Comparison of ENCODE assay signal across 1 cellular context in the genomic region with DNA sequence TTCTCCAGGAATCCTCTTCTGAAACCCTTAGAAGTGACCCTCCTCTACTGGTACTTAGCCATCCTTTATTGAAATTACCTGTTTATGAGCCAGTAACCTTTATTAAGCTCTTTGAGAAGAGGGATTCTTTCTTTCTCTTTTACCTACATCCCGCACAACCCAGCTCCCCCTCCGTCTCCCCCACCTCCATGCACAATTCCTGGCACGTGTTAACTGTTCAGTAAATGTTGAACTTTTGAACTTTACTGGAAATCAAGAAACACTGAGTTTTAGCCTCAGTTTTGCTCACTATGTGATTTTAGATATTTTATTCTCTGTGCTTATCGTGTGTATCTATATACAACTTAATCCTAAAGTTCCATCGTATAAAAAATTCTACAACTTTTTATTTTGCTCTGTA.
TF ChIP-seq lines count a peak whose summit lies in the region.

No MANE protein-coding gene starts in this region.

TF ChIP-seq in K562, 482 proteins besides CTCF, POLR2A, EP300 and RAD21 (continued from another document and continues in another):
- TF ChIP-seq, protein P1, sequence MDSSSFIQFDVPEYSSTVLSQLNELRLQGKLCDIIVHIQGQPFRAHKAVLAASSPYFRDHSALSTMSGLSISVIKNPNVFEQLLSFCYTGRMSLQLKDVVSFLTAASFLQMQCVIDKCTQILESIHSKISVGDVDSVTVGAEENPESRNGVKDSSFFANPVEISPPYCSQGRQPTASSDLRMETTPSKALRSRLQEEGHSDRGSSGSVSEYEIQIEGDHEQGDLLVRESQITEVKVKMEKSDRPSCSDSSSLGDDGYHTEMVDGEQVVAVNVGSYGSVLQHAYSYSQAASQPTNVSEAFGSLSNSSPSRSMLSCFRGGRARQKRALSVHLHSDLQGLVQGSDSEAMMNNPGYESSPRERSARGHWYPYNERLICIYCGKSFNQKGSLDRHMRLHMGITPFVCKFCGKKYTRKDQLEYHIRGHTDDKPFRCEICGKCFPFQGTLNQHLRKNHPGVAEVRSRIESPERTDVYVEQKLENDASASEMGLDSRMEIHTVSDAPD (CRISPR knock-in tag; IDR thresholded peaks at IDR 0.05): no peak
- TF ChIP-seq STAT5B (CRISPR knock-in tag; IDR thresholded peaks at IDR 0.05) (no peak), SIN3A (IDR thresholded peaks at IDR 0.05; ENCODE audit: borderline replicate concordance in 2 of 2, control insufficient read depth in 1 of 2, low read depth in 2 of 2, low read length in 2 of 2) (0 out of 4 replicates have a peak, but pooled peaks of 1 of the 2 experiments have one; percentile 15), BHLHE40 (IDR thresholded peaks at IDR 0.05; ENCODE audit: low read length) (peak; percentile 78), MYBL2 (IDR thresholded peaks at IDR 0.05; ENCODE audit: low read depth) (no peak), MYBL2 (CRISPR knock-in tag; IDR thresholded peaks at IDR 0.05; ENCODE audit: borderline replicate concordance) (no peak), NELFE (IDR thresholded peaks at IDR 0.05; ENCODE audit: insufficient read depth, insufficient read length) (no peak), CBX5 (IDR thresholded peaks at IDR 0.05; ENCODE audit: borderline replicate concordance, low read depth) (no peak), ZNF644 (tag; IDR thresholded peaks at IDR 0.05; ENCODE audit: low read depth) (no peak), KLF1 (tag; IDR thresholded peaks at IDR 0.05) (no peak), MYC (IDR thresholded peaks at IDR 0.05; ENCODE audit: low read depth, low read length) (peak; percentile 28; the same call in 1 of the 2 replicates), MYC (CRISPR knock-in tag; IDR thresholded peaks at IDR 0.05; ENCODE audit: borderline replicate concordance, low read depth) (no peak), ZNF561 (CRISPR knock-in tag; conservative IDR thresholded peaks at IDR 0.05) (no peak), ERF (CRISPR knock-in tag; IDR thresholded peaks at IDR 0.05) (no peak), PURB (CRISPR knock-in tag; IDR thresholded peaks at IDR 0.05; ENCODE audit: low read depth) (no peak), GABPB2 (CRISPR knock-in tag; conservative IDR thresholded peaks at IDR 0.05) (no peak), ZNF143 (CRISPR knock-in tag; IDR thresholded peaks at IDR 0.05) (no peak), CBFB (CRISPR knock-in tag; IDR thresholded peaks at IDR 0.05) (no peak), TCF7L2 (IDR thresholded peaks at IDR 0.05; ENCODE audit: low read depth, low read length) (no peak), BRCA1 (IDR thresholded peaks at IDR 0.05) (no peak), BRCA1 (CRISPR knock-in tag; IDR thresholded peaks at IDR 0.05) (no peak), EWSR1 (IDR thresholded peaks at IDR 0.05; ENCODE audit: borderline replicate concordance, low read depth, partially characterized antibody) (no peak), ZNF23 (CRISPR knock-in tag; IDR thresholded peaks at IDR 0.05) (no peak), MAFK (IDR thresholded peaks at IDR 0.05; ENCODE audit: low read length) (no peak), ESRRB (CRISPR knock-in tag; IDR thresholded peaks at IDR 0.05; ENCODE audit: borderline replicate concordance) (no peak), KLF16 (IDR thresholded peaks at IDR 0.05) (no peak), NR2F6 (CRISPR knock-in tag; IDR thresholded peaks at IDR 0.05) (no peak), NCOA6 (IDR thresholded peaks at IDR 0.05) (no peak), ZNF431 (CRISPR knock-in tag; IDR thresholded peaks at IDR 0.05) (no peak), KDM2B (CRISPR knock-in tag; IDR thresholded peaks at IDR 0.05) (no peak)
- TF ChIP-seq, protein P2, sequence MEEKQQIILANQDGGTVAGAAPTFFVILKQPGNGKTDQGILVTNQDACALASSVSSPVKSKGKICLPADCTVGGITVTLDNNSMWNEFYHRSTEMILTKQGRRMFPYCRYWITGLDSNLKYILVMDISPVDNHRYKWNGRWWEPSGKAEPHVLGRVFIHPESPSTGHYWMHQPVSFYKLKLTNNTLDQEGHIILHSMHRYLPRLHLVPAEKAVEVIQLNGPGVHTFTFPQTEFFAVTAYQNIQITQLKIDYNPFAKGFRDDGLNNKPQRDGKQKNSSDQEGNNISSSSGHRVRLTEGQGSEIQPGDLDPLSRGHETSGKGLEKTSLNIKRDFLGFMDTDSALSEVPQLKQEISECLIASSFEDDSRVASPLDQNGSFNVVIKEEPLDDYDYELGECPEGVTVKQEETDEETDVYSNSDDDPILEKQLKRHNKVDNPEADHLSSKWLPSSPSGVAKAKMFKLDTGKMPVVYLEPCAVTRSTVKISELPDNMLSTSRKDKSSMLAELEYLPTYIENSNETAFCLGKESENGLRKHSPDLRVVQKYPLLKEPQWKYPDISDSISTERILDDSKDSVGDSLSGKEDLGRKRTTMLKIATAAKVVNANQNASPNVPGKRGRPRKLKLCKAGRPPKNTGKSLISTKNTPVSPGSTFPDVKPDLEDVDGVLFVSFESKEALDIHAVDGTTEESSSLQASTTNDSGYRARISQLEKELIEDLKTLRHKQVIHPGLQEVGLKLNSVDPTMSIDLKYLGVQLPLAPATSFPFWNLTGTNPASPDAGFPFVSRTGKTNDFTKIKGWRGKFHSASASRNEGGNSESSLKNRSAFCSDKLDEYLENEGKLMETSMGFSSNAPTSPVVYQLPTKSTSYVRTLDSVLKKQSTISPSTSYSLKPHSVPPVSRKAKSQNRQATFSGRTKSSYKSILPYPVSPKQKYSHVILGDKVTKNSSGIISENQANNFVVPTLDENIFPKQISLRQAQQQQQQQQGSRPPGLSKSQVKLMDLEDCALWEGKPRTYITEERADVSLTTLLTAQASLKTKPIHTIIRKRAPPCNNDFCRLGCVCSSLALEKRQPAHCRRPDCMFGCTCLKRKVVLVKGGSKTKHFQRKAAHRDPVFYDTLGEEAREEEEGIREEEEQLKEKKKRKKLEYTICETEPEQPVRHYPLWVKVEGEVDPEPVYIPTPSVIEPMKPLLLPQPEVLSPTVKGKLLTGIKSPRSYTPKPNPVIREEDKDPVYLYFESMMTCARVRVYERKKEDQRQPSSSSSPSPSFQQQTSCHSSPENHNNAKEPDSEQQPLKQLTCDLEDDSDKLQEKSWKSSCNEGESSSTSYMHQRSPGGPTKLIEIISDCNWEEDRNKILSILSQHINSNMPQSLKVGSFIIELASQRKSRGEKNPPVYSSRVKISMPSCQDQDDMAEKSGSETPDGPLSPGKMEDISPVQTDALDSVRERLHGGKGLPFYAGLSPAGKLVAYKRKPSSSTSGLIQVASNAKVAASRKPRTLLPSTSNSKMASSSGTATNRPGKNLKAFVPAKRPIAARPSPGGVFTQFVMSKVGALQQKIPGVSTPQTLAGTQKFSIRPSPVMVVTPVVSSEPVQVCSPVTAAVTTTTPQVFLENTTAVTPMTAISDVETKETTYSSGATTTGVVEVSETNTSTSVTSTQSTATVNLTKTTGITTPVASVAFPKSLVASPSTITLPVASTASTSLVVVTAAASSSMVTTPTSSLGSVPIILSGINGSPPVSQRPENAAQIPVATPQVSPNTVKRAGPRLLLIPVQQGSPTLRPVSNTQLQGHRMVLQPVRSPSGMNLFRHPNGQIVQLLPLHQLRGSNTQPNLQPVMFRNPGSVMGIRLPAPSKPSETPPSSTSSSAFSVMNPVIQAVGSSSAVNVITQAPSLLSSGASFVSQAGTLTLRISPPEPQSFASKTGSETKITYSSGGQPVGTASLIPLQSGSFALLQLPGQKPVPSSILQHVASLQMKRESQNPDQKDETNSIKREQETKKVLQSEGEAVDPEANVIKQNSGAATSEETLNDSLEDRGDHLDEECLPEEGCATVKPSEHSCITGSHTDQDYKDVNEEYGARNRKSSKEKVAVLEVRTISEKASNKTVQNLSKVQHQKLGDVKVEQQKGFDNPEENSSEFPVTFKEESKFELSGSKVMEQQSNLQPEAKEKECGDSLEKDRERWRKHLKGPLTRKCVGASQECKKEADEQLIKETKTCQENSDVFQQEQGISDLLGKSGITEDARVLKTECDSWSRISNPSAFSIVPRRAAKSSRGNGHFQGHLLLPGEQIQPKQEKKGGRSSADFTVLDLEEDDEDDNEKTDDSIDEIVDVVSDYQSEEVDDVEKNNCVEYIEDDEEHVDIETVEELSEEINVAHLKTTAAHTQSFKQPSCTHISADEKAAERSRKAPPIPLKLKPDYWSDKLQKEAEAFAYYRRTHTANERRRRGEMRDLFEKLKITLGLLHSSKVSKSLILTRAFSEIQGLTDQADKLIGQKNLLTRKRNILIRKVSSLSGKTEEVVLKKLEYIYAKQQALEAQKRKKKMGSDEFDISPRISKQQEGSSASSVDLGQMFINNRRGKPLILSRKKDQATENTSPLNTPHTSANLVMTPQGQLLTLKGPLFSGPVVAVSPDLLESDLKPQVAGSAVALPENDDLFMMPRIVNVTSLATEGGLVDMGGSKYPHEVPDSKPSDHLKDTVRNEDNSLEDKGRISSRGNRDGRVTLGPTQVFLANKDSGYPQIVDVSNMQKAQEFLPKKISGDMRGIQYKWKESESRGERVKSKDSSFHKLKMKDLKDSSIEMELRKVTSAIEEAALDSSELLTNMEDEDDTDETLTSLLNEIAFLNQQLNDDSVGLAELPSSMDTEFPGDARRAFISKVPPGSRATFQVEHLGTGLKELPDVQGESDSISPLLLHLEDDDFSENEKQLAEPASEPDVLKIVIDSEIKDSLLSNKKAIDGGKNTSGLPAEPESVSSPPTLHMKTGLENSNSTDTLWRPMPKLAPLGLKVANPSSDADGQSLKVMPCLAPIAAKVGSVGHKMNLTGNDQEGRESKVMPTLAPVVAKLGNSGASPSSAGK (IDR thresholded peaks at IDR 0.05): peak; percentile 34; the same call in 1 of the 2 replicates
- TF ChIP-seq, protein P3, sequence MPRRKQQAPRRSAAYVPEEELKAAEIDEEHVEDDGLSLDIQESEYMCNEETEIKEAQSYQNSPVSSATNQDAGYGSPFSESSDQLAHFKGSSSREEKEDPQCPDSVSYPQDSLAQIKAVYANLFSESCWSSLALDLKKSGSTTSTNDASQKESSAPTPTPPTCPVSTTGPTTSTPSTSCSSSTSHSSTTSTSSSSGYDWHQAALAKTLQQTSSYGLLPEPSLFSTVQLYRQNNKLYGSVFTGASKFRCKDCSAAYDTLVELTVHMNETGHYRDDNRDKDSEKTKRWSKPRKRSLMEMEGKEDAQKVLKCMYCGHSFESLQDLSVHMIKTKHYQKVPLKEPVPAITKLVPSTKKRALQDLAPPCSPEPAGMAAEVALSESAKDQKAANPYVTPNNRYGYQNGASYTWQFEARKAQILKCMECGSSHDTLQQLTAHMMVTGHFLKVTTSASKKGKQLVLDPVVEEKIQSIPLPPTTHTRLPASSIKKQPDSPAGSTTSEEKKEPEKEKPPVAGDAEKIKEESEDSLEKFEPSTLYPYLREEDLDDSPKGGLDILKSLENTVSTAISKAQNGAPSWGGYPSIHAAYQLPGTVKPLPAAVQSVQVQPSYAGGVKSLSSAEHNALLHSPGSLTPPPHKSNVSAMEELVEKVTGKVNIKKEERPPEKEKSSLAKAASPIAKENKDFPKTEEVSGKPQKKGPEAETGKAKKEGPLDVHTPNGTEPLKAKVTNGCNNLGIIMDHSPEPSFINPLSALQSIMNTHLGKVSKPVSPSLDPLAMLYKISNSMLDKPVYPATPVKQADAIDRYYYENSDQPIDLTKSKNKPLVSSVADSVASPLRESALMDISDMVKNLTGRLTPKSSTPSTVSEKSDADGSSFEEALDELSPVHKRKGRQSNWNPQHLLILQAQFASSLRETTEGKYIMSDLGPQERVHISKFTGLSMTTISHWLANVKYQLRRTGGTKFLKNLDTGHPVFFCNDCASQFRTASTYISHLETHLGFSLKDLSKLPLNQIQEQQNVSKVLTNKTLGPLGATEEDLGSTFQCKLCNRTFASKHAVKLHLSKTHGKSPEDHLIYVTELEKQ (CRISPR knock-in tag; IDR thresholded peaks at IDR 0.05): no peak
- TF ChIP-seq, protein P4, sequence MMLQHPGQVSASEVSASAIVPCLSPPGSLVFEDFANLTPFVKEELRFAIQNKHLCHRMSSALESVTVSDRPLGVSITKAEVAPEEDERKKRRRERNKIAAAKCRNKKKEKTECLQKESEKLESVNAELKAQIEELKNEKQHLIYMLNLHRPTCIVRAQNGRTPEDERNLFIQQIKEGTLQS (IDR thresholded peaks at IDR 0.05): no peak
- TF ChIP-seq, protein P4 (CRISPR knock-in tag; conservative IDR thresholded peaks at IDR 0.05): no peak
- TF ChIP-seq, protein P5, sequence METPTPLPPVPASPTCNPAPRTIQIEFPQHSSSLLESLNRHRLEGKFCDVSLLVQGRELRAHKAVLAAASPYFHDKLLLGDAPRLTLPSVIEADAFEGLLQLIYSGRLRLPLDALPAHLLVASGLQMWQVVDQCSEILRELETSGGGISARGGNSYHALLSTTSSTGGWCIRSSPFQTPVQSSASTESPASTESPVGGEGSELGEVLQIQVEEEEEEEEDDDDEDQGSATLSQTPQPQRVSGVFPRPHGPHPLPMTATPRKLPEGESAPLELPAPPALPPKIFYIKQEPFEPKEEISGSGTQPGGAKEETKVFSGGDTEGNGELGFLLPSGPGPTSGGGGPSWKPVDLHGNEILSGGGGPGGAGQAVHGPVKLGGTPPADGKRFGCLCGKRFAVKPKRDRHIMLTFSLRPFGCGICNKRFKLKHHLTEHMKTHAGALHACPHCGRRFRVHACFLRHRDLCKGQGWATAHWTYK (CRISPR knock-in tag; IDR thresholded peaks at IDR 0.05): no peak
- TF ChIP-seq, protein P6, sequence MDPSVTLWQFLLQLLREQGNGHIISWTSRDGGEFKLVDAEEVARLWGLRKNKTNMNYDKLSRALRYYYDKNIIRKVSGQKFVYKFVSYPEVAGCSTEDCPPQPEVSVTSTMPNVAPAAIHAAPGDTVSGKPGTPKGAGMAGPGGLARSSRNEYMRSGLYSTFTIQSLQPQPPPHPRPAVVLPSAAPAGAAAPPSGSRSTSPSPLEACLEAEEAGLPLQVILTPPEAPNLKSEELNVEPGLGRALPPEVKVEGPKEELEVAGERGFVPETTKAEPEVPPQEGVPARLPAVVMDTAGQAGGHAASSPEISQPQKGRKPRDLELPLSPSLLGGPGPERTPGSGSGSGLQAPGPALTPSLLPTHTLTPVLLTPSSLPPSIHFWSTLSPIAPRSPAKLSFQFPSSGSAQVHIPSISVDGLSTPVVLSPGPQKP (CRISPR knock-in tag; IDR thresholded peaks at IDR 0.05): no peak
- TF ChIP-seq, protein P7, sequence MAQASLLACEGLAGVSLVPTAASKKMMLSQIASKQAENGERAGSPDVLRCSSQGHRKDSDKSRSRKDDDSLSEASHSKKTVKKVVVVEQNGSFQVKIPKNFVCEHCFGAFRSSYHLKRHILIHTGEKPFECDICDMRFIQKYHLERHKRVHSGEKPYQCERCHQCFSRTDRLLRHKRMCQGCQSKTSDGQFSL (CRISPR knock-in tag; IDR thresholded peaks at IDR 0.05): no peak
- TF ChIP-seq, protein P7 (tag; IDR thresholded peaks at IDR 0.05): peak in 1 of 2 experiments; percentile 36; a peak in 1 of 4 replicates
- TF ChIP-seq, protein P8, sequence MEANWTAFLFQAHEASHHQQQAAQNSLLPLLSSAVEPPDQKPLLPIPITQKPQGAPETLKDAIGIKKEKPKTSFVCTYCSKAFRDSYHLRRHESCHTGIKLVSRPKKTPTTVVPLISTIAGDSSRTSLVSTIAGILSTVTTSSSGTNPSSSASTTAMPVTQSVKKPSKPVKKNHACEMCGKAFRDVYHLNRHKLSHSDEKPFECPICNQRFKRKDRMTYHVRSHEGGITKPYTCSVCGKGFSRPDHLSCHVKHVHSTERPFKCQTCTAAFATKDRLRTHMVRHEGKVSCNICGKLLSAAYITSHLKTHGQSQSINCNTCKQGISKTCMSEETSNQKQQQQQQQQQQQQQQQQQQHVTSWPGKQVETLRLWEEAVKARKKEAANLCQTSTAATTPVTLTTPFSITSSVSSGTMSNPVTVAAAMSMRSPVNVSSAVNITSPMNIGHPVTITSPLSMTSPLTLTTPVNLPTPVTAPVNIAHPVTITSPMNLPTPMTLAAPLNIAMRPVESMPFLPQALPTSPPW (CRISPR knock-in tag; IDR thresholded peaks at IDR 0.05): peak; percentile 45; the same call in 1 of the 2 replicates
